Comparison of ENCODE assay signal across 9 cellular contexts in the genomic region with DNA sequence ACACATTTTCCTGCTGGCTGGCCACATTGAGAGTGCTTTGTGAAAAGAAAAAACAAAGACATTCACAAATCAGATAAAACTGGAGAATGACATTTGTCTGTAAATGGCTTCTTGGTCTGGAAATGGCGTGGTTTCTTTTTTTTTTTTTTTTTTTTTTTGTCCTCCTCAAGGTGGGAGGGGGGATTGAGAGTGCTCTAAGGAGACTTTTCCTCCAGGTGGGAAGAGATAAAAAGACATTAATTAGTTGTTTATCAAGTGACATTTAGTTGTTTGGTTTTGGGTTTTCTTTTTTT. TPM values are rescaled to one million over a fixed set of nuclear protein-coding genes. Genes with fewer than 3 reads are reported as not detected.
A peak's percentile ranks its signal among the peaks of the same experiment; 100 is the strongest.
DNase-seq lines count a peak whose midpoint lies in the region; ATAC-seq, FAIRE-seq and TF ChIP-seq lines count a peak whose summit lies in the region.
"Had no signal": no experiment of that assay in that cellular context is flagged by ENCODE, and none has a peak within 500 bp of the region (broad histone marks: within the 10 kb centered on the region; RNA-seq: fewer than 3 reads in every experiment).

No MANE protein-coding gene starts in this region.

- H3K9me3 Mint-ChIP-seq in GM23338 = no peaks in the 10 kb centered on the region; the same call in 1 of the 3 replicates
- H3K9me3 Mint-ChIP-seq in activated T-helper 2 cell treated with anti-CD3 and anti-CD28 coated beads, Interferon-gamma antibody, Interleukin-2, Interleukin-4, amounts not matched to agents 10 μg/mL and 5 μg/mL and 100 μg/mL, durations not matched to agents 14 hours and 24 hours and 36 hours = no peaks in the 10 kb centered on the region

- no peaks in the 10 kb centered on the region for H3K9me2 ChIP-seq in GM23338 (ENCODE audit: insufficient read depth)

- TF ChIP-seq EP300 in upper lobe of left lung (IDR thresholded peaks at IDR 0.05) = no peak

- peaks cover 6% of the 10 kb centered on the region; the same call in 1 of the 2 replicates for H3F3A ChIP-seq in GM23338 (replicated peaks; ENCODE audit: low read depth)

- H2AFZ ChIP-seq in GM23338 = no peak overlapping the region

- TF ChIP-seq CTCF in 22Rv1 (IDR thresholded peaks at IDR 0.05) (no peak), GM23338 (conservative IDR thresholded peaks at IDR 0.05; ENCODE audit: low read depth in 2 of 2) (no peak), kidney (IDR thresholded peaks at IDR 0.05; ENCODE audit: borderline replicate concordance, extremely low read depth, insufficient read depth) (no peak), upper lobe of left lung (IDR thresholded peaks at IDR 0.05) (no peak)

- peaks cover 8% of the 10 kb centered on the region for H3K27me3 ChIP-seq in GM23338 (ENCODE audit: insufficient read depth)
- H3K27me3 ChIP-seq in upper lobe of left lung = no peaks in the 10 kb centered on the region

- peaks cover 46% of the 10 kb centered on the region for H3K36me3 Mint-ChIP-seq in GM23338 (ENCODE audit: low read depth)
- peaks cover 50% of the 10 kb centered on the region for H3K36me3 Mint-ChIP-seq in activated T-helper 2 cell treated with anti-CD3 and anti-CD28 coated beads, Interferon-gamma antibody, Interleukin-2, Interleukin-4, amounts not matched to agents 10 μg/mL and 5 μg/mL and 100 μg/mL, durations not matched to agents 14 hours and 24 hours and 36 hours (ENCODE audit: low read depth)

- no peak for DNase-seq in GM23338 (ENCODE audit: low spot score)
- DNase-seq in activated T-helper 2 cell treated with anti-CD3 and anti-CD28 coated beads, Interferon-gamma antibody, Interleukin-2, Interleukin-4, amounts not matched to agents 10 μg/mL and 5 μg/mL and 100 μg/mL, durations not matched to agents 14 hours and 24 hours and 36 hours (ENCODE audit: low spot score) = no peak
- DNase-seq in kidney = no peak
- DNase-seq in upper lobe of left lung = no peak
- no peak for DNase-seq in NCI-H748 (lab: John Stamatoyannopoulos, UW; ENCODE audit: unreplicated experiment)
- no peak for DNase-seq in central memory CD4-positive, alpha-beta T cell

- peaks cover 61% of the 10 kb centered on the region for H3K79me2 ChIP-seq in GM23338 (replicated peaks; ENCODE audit: insufficient read depth)

- H3K4me3 Mint-ChIP-seq in GM23338 = peak overlapping the region; percentile 95
- peak overlapping the region; percentile 97 for H3K4me3 Mint-ChIP-seq in activated T-helper 2 cell treated with anti-CD3 and anti-CD28 coated beads, Interferon-gamma antibody, Interleukin-2, Interleukin-4, amounts not matched to agents 10 μg/mL and 5 μg/mL and 100 μg/mL, durations not matched to agents 14 hours and 24 hours and 36 hours (ENCODE audit: low read depth)

- peaks cover 19% of the 10 kb centered on the region for H3K27me3 Mint-ChIP-seq in GM23338 (ENCODE audit: insufficient read depth, low read depth, poor library complexity)
- no peaks in the 10 kb centered on the region for H3K27me3 Mint-ChIP-seq in activated T-helper 2 cell treated with anti-CD3 and anti-CD28 coated beads, Interferon-gamma antibody, Interleukin-2, Interleukin-4, amounts not matched to agents 10 μg/mL and 5 μg/mL and 100 μg/mL, durations not matched to agents 14 hours and 24 hours and 36 hours (ENCODE audit: low read depth)

- H3K27ac ChIP-seq in 22Rv1 = peak overlapping the region; percentile 85
- peak overlapping the region; percentile 90 for H3K27ac ChIP-seq in GM23338 (ENCODE audit: low read depth)
- peak overlapping the region; percentile 97 to 99 for H3K27ac ChIP-seq in kidney (ENCODE audit: low read depth in 2 of 2, low read length in 2 of 2)
- H3K27ac ChIP-seq in upper lobe of left lung = peak overlapping the region; percentile 97 to 100 (median 98)

- intact Hi-C loops in activated T-helper 2 cell treated with anti-CD3 and anti-CD28 coated beads, Interferon-gamma antibody, Interleukin-2, Interleukin-4, amounts not matched to agents 10 μg/mL and 5 μg/mL and 100 μg/mL, durations not matched to agents 14 hours and 24 hours and 36 hours (cut with micrococcal nuclease) = loop anchor here (1.0 to 10.0 kb wide), 6 partner anchors 89 to 1501 kb away; partner anchors contain the start of genes ATP5F1E, NELFCD, RAB22A and RBM38
- intact Hi-C loops in kidney (cut with DNase I) = no loop called here

- H3K27ac Mint-ChIP-seq in GM23338 = peak overlapping the region; percentile 97
- peak overlapping the region; percentile 96 for H3K27ac Mint-ChIP-seq in activated T-helper 2 cell treated with anti-CD3 and anti-CD28 coated beads, Interferon-gamma antibody, Interleukin-2, Interleukin-4, amounts not matched to agents 10 μg/mL and 5 μg/mL and 100 μg/mL, durations not matched to agents 14 hours and 24 hours and 36 hours

- no peaks in the 10 kb centered on the region for H3K9me3 ChIP-seq in kidney (ENCODE audit: control insufficient read depth in 1 of 2, low read length in 2 of 2)
- H3K9me3 ChIP-seq in upper lobe of left lung = no peaks in the 10 kb centered on the region

- H4K20me1 ChIP-seq in GM23338 (replicated peaks; ENCODE audit: insufficient read depth) = peaks cover 18% of the 10 kb centered on the region

- H3K36me3 ChIP-seq in GM23338 (ENCODE audit: insufficient read depth) = no peaks in the 10 kb centered on the region
- no peaks in the 10 kb centered on the region for H3K36me3 ChIP-seq in kidney (ENCODE audit: control insufficient read depth in 1 of 2, insufficient read depth in 2 of 2, low read length in 2 of 2)
- H3K36me3 ChIP-seq in upper lobe of left lung = peaks cover 0 to 3% (median 0%) of the 10 kb centered on the region in 4 donors

- H3K9ac ChIP-seq in kidney (ENCODE audit: low read length in 2 of 2) = peak overlapping the region; percentile 24 to 77

- WGBS in upper lobe of left lung, 2 donors = 0% methylated on average over 1 of the region's 1 CpG

- H3K4me2 ChIP-seq in GM23338 = peak overlapping the region; percentile 62

- H3K4me1 Mint-ChIP-seq in GM23338 = peaks cover 51% of the 10 kb centered on the region
- H3K4me1 Mint-ChIP-seq in activated T-helper 2 cell treated with anti-CD3 and anti-CD28 coated beads, Interferon-gamma antibody, Interleukin-2, Interleukin-4, amounts not matched to agents 10 μg/mL and 5 μg/mL and 100 μg/mL, durations not matched to agents 14 hours and 24 hours and 36 hours (ENCODE audit: low read depth) = peaks cover 38% of the 10 kb centered on the region

- TF ChIP-seq POLR2A in upper lobe of left lung (IDR thresholded peaks at IDR 0.05) = no peak

- FAIRE-seq in kidney (lab: Jason Lieb, UNC) = no peak

- peaks cover 49% of the 10 kb centered on the region for H3K4me1 ChIP-seq in GM23338 (ENCODE audit: insufficient read depth)
- H3K4me1 ChIP-seq in kidney (ENCODE audit: control insufficient read depth in 1 of 2, insufficient read depth in 1 of 2, low read depth in 1 of 2, low read length in 2 of 2) = peaks cover 15% of the 10 kb centered on the region in 2 donors
- H3K4me1 ChIP-seq in upper lobe of left lung = peaks cover 45 to 59% (median 49%) of the 10 kb centered on the region in 4 donors

- no peak for ATAC-seq in GM23338
- no peak for ATAC-seq in upper lobe of left lung (ENCODE audit: low FRiP score in 2 of 2)
- ATAC-seq in GM21529 (IDR thresholded peaks at IDR 0.05; ENCODE audit: unreplicated experiment) = no peak

- H3K4me3 ChIP-seq in GM23338 = peak overlapping the region; percentile 83
- peak overlapping the region; percentile 76 to 80 for H3K4me3 ChIP-seq in kidney (ENCODE audit: low read length in 2 of 2)
- peak overlapping the region; percentile 73 to 85 (median 78) for H3K4me3 ChIP-seq in upper lobe of left lung

TF ChIP-seq in GM23338, 12 proteins besides CTCF, POLR2A, EP300 and RAD21 (continues in another document):
- TF ChIP-seq ETS1 (IDR thresholded peaks at IDR 0.05) = no peak

RNA-seq across cellular contexts. Expression of gene GNAS, which starts 40.4 kb away (rescaled TPM):
- total RNA-seq in GM23338 (2014; rRNA removed; shearing (Covaris generic)) = 1,032 and 1,042 TPM in 2 replicates
- polyA plus RNA-seq in GM23338 (2016; fragmentation: Nextera tagmentation; extraction: Ambion mirVana) = 917 and 940 TPM in 2 replicates
- total RNA-seq in activated T-helper 2 cell treated with anti-CD3 and anti-CD28 coated beads, Interferon-gamma antibody, Interleukin-2, Interleukin-4, amounts not matched to agents 10 μg/mL and 5 μg/mL and 100 μg/mL, durations not matched to agents 14 hours and 24 hours and 36 hours = 598 and 599 TPM in 2 replicates
- 792 TPM for total RNA-seq in kidney
- polyA plus RNA-seq in kidney (ENCODE audit: insufficient read depth, low read depth, low replicate concordance) = 867 TPM
- 100 to 1,000 TPM; 520 to 910 (median 811) TPM for total RNA-seq in upper lobe of left lung

RNA-seq across cellular contexts. Expression of gene GNAS-AS1, which starts 42.2 kb away (rescaled TPM):
- 12.1 and 15.0 TPM in 2 replicates for total RNA-seq in GM23338 (2014; rRNA removed; shearing (Covaris generic))
- 11.3 and 12.3 TPM in 2 replicates for polyA plus RNA-seq in GM23338 (2016; fragmentation: Nextera tagmentation; extraction: Ambion mirVana)
- 1.7 and 1.9 TPM in 2 replicates for total RNA-seq in activated T-helper 2 cell treated with anti-CD3 and anti-CD28 coated beads, Interferon-gamma antibody, Interleukin-2, Interleukin-4, amounts not matched to agents 10 μg/mL and 5 μg/mL and 100 μg/mL, durations not matched to agents 14 hours and 24 hours and 36 hours
- 0.88 TPM for total RNA-seq in kidney
- 0.37 TPM for polyA plus RNA-seq in kidney (ENCODE audit: insufficient read depth, low read depth, low replicate concordance)
- 1 to 10 TPM in 1 of 6 donors, under 1 TPM in 4, not detected in 1; 0.30 to 2.1 (median 0.54) TPM for total RNA-seq in upper lobe of left lung
- total RNA-seq: lung microvascular endothelial cell had no signal
